9 cellular contexts compared by ENCODE assay signal in genomic region chrX:42934020-42934701, GRCh38.
DNase-seq lines count a peak whose midpoint lies in the region; ATAC-seq and TF ChIP-seq lines count a peak whose summit lies in the region.
"Had no signal": no experiment of that assay in that cellular context is flagged by ENCODE, and none has a peak within 500 bp of the region (broad histone marks: within the 10 kb centered on the region; RNA-seq: fewer than 3 reads in every experiment).

No MANE protein-coding gene starts in this region.

- POLR2A ChIA-PET in naive thymus-derived CD8-positive, alpha-beta T cell (lab: Charles Lee): interaction anchor here (1.0 kb wide), 1 partner anchor 9 kb away, joined by 5 read pairs; no protein-coding TSS in a partner anchor

- H3K27me3 Mint-ChIP-seq in naive thymus-derived CD8-positive, alpha-beta T cell: no peaks in the 10 kb centered on the region
- peaks cover 0 to 3% (median 1%) of the 10 kb centered on the region in 3 donors for H3K27me3 Mint-ChIP-seq in CD14-positive monocyte (ENCODE audit: low read depth in 3 of 3)

- H3K27me3 ChIP-seq in OCI-LY3 (ENCODE audit: low read depth, low read length): no peaks in the 10 kb centered on the region
- H3K27me3 ChIP-seq in uterus: no peaks in the 10 kb centered on the region
- no peaks in the 10 kb centered on the region for H3K27me3 ChIP-seq in HAP-1 (ENCODE audit: low read depth)

- H3K4me3 ChIP-seq in OCI-LY3 (ENCODE audit: low read length) (no peak overlapping the region), uterus (no peak overlapping the region), HAP-1 (no peak overlapping the region)

- H3K27ac ChIP-seq in OCI-LY3 (ENCODE audit: low read length) (no peak overlapping the region), uterus (no peak overlapping the region)

- H4K20me1 ChIP-seq in OCI-LY3 (ENCODE audit: insufficient read depth, low read length): no peaks in the 10 kb centered on the region

- H3K4me1 ChIP-seq in OCI-LY3 (ENCODE audit: low read length): peaks cover 14% of the 10 kb centered on the region
- H3K4me1 ChIP-seq in uterus: no peaks in the 10 kb centered on the region
- peaks cover 7% of the 10 kb centered on the region for H3K4me1 ChIP-seq in HAP-1

- H3K9ac ChIP-seq in OCI-LY3 (ENCODE audit: low read length): no peak overlapping the region

- peaks cover 0 to 12% (median 6%) of the 10 kb centered on the region in 9 donors for H3K9me3 Mint-ChIP-seq in naive thymus-derived CD8-positive, alpha-beta T cell
- H3K9me3 Mint-ChIP-seq in CD14-positive monocyte: peaks cover 0 to 6% (median 0%) of the 10 kb centered on the region in 7 donors

- H2AFZ ChIP-seq in OCI-LY3 (ENCODE audit: low read depth, low read length): peak overlapping the region; percentile 52

- H3K9me3 ChIP-seq in OCI-LY3 (ENCODE audit: insufficient read depth, low read length) (no peaks in the 10 kb centered on the region), uterus (no peaks in the 10 kb centered on the region), HAP-1 (no peaks in the 10 kb centered on the region)

- H3K4me3 Mint-ChIP-seq in naive thymus-derived CD8-positive, alpha-beta T cell: peak overlapping the region in 9 of 10 donors; percentile 53 to 77 (median 65)
- peak overlapping the region in 1 of 2 donors; percentile 40 for H3K4me3 Mint-ChIP-seq in CD14-positive monocyte

- no peak for TF ChIP-seq POLR2A in uterus (IDR thresholded peaks at IDR 0.05)

- H3K4me1 Mint-ChIP-seq in naive thymus-derived CD8-positive, alpha-beta T cell: peaks cover 11 to 38% (median 21%) of the 10 kb centered on the region in 4 donors
- peaks cover 14% of the 10 kb centered on the region for H3K4me1 Mint-ChIP-seq in CD14-positive monocyte

- H3K36me3 ChIP-seq in OCI-LY3 (replicated peaks; ENCODE audit: low read depth, low read length): no peaks in the 10 kb centered on the region
- no peaks in the 10 kb centered on the region for H3K36me3 ChIP-seq in uterus
- H3K36me3 ChIP-seq in HAP-1 (replicated peaks): no peaks in the 10 kb centered on the region

- TF ChIP-seq CTCF in OCI-LY3 (IDR thresholded peaks at IDR 0.05; ENCODE audit: low read depth, low read length): no peak
- TF ChIP-seq CTCF in uterus (IDR thresholded peaks at IDR 0.05): no peak
- no peak for TF ChIP-seq CTCF in CD14-positive monocyte (IDR thresholded peaks at IDR 0.05)

- ATAC-seq in GM19043 (IDR thresholded peaks at IDR 0.05; ENCODE audit: low read depth, unreplicated experiment): peak; percentile 90
- ATAC-seq in HG02884 (IDR thresholded peaks at IDR 0.05; ENCODE audit: unreplicated experiment): peak; percentile 91
- peak; percentile 65 to 78 for ATAC-seq in naive thymus-derived CD8-positive, alpha-beta T cell

- in situ Hi-C loops in HAP-1 (cut with MboI; ENCODE audit: low sequenced_read_pairs): no loop called here

- H3K79me2 ChIP-seq in OCI-LY3 (ENCODE audit: low read length): no peaks in the 10 kb centered on the region

- peaks cover 2 to 8% (median 4%) of the 10 kb centered on the region in 3 donors for H3K36me3 Mint-ChIP-seq in naive thymus-derived CD8-positive, alpha-beta T cell
- H3K36me3 Mint-ChIP-seq in CD14-positive monocyte: no peaks in the 10 kb centered on the region

- intact Hi-C loops in uterus (cut with DNase I; ENCODE audit: low total_unique reads) (no loop called here), CD14-positive monocyte (cut with micrococcal nuclease) (no loop called here)

- H3K4me2 ChIP-seq in OCI-LY3 (ENCODE audit: low read length): peak overlapping the region; percentile 46

- H3K27ac Mint-ChIP-seq in naive thymus-derived CD8-positive, alpha-beta T cell: peak overlapping the region; percentile 63 to 96 (median 84)
- peak overlapping the region in 1 of 7 donors; percentile 42 for H3K27ac Mint-ChIP-seq in CD14-positive monocyte

- DNase-seq in naive thymus-derived CD8-positive, alpha-beta T cell: peak in 2 of 10 donors; percentile 26 to 32
- DNase-seq in NCI-H1436 (lab: John Stamatoyannopoulos, UW): no peak
- DNase-seq in uterus: no peak
- no peak for DNase-seq in CD14-positive monocyte (ENCODE audit: low spot score)
- no peak for DNase-seq in HAP-1 (ENCODE audit: low spot score in 2 of 2)
- DNase-seq: NCI-H187 had no signal
